In genomic region chr20:64077541-64077875, GRCh38 we compare ENCODE assay signal across 2 cellular contexts.
TF ChIP-seq lines count a peak whose summit lies in the region.

No MANE protein-coding gene starts in this region.

TF ChIP-seq in liver, 16 proteins besides CTCF, POLR2A, EP300 and RAD21:
- TF ChIP-seq RXRA (IDR thresholded peaks at IDR 0.05), result no peak
- no peak for TF ChIP-seq FOXA1 (IDR thresholded peaks at IDR 0.05)
- TF ChIP-seq GABPA (IDR thresholded peaks at IDR 0.05 in 1 of 2, conservative IDR thresholded peaks at IDR 0.05 in 1 of 2), result no peak
- no peak for TF ChIP-seq NR2F2 (IDR thresholded peaks at IDR 0.05)
- no peak for TF ChIP-seq ATF3 (IDR thresholded peaks at IDR 0.05)
- TF ChIP-seq MAX (IDR thresholded peaks at IDR 0.05), result no peak
- no peak for TF ChIP-seq ZBTB33 (IDR thresholded peaks at IDR 0.05)
- TF ChIP-seq YY1 (IDR thresholded peaks at IDR 0.05), result no peak
- TF ChIP-seq REST (IDR thresholded peaks at IDR 0.05), result no peak
- no peak for TF ChIP-seq TAF1 (conservative IDR thresholded peaks at IDR 0.05)
- TF ChIP-seq HNF4A (conservative IDR thresholded peaks at IDR 0.05), result no peak
- no peak for TF ChIP-seq EGR1 (IDR thresholded peaks at IDR 0.05; ENCODE audit: low read depth in 2 of 2)

TF ChIP-seq in HepG2, 621 proteins besides CTCF, POLR2A, EP300 and RAD21:
- TF ChIP-seq ISL2 (CRISPR knock-in tag; IDR thresholded peaks at IDR 0.05) (no peak), ZNF609 (CRISPR knock-in tag; IDR thresholded peaks at IDR 0.05; ENCODE audit: borderline replicate concordance) (no peak), SRSF1 (optimal IDR thresholded peaks at IDR 0.05; ENCODE audit: low read depth, low read length) (no peak), ZNF430 (CRISPR knock-in tag; IDR thresholded peaks at IDR 0.05) (no peak), MED1 (CRISPR knock-in tag; IDR thresholded peaks at IDR 0.05) (no peak), MYC (CRISPR knock-in tag; IDR thresholded peaks at IDR 0.05; ENCODE audit: borderline replicate concordance) (no peak), NFE2L2 (IDR thresholded peaks at IDR 0.05; ENCODE audit: low read length) (no peak), ZNF598 (CRISPR knock-in tag; IDR thresholded peaks at IDR 0.05; ENCODE audit: borderline replicate concordance) (no peak), SIN3B (IDR thresholded peaks at IDR 0.05; ENCODE audit: low read length) (no peak), CEBPB (IDR thresholded peaks at IDR 0.05; ENCODE audit: borderline replicate concordance, low read depth, low read length) (no peak), ZNF772 (CRISPR knock-in tag; IDR thresholded peaks at IDR 0.05) (no peak), ZSCAN29 (CRISPR knock-in tag; conservative IDR thresholded peaks at IDR 0.05) (no peak), AGO2 (optimal IDR thresholded peaks at IDR 0.05; ENCODE audit: low read depth, low read length) (no peak), HINFP (CRISPR knock-in tag; IDR thresholded peaks at IDR 0.05; ENCODE audit: low read depth) (no peak), KAT8 (CRISPR knock-in tag; IDR thresholded peaks at IDR 0.05) (no peak), SMAD9 (CRISPR knock-in tag; IDR thresholded peaks at IDR 0.05) (no peak), NFKB2 (CRISPR knock-in tag; IDR thresholded peaks at IDR 0.05; ENCODE audit: borderline replicate concordance) (no peak)
